8 cellular contexts compared by ENCODE assay signal in the genomic region with DNA sequence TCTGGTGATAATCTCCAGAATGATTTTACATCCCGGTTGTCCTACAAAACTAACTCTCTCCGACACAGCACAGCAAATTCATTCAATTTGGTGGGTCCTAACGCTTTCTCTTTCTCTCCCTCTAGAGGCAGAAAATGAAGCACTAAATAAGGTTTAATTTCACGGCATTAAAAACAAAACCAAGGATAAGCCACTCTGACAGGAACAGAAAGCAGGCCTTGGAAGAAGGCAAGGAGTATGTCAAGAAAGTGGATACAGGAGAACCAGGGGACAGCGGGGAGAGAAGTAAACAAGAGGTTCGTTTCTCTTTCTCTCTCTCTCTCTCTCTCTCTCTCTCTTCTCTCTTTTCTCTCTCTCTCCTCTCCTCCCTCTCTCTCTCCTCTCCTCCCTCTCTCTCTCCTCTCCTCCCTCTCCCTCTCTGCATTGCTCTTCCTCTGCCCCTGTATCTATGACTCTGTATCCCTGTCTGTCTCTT. TPM values are rescaled to one million over a fixed set of nuclear protein-coding genes. Genes with fewer than 3 reads are reported as not detected.
DNase-seq lines count a peak whose midpoint lies in the region; ATAC-seq, FAIRE-seq and TF ChIP-seq lines count a peak whose summit lies in the region.

No MANE protein-coding gene starts in this region.

- H3K9me3 Mint-ChIP-seq in MCF 10A (ENCODE audit: unreplicated experiment) (no peaks in the 10 kb centered on the region), astrocyte (ENCODE audit: unreplicated experiment) (peaks cover 4% of the 10 kb centered on the region)

- no peaks in the 10 kb centered on the region for H3K9me3 ChIP-seq in mammary epithelial cell (replicated peaks; ENCODE audit: insufficient read depth, low read length)
- no peaks in the 10 kb centered on the region for H3K9me3 ChIP-seq in astrocyte (ENCODE audit: insufficient read depth, low read depth, low read length)
- no peaks in the 10 kb centered on the region for H3K9me3 ChIP-seq in uterus

- peak; percentile 34 for FAIRE-seq in astrocyte (lab: Jason Lieb, UNC)

- in situ Hi-C loops in mammary epithelial cell (cut with MboI; ENCODE audit: low sequenced_read_pairs in 2 of 2), result no loop called here

- TF ChIP-seq CTCF in MCF 10A (IDR thresholded peaks at IDR 0.05; ENCODE audit: unreplicated experiment) (peak; percentile 27), mammary epithelial cell (conservative IDR thresholded peaks at IDR 0.05 in 1 of 2, IDR thresholded peaks at IDR 0.05 in 1 of 2; ENCODE audit: extremely low read depth in 1 of 2, insufficient read depth in 1 of 2, low read depth in 1 of 2, low read length in 2 of 2) (peak in 1 of 2 donors; percentile 15), astrocyte (IDR thresholded peaks at IDR 0.05; ENCODE audit: insufficient read depth, low read depth, low read length) (peak; percentile 47), uterus (IDR thresholded peaks at IDR 0.05) (peak; percentile 59 to 75 (median 64))

- dilution Hi-C loops in mammary epithelial cell (cut with HindIII; ENCODE audit: low sequenced_read_pairs), result no loop called here

- CTCF ChIA-PET in MCF 10A (lab: Yijun Ruan, JAX), result interaction anchor here (0.6 to 1.3 kb wide), 3 partner anchors 14 to 875 kb away, joined by 3 read pairs; no protein-coding TSS in a partner anchor
- CTCF ChIA-PET in mammary epithelial cell (lab: Charles Lee; ENCODE audit: low non-redundant PET), result no interaction called here

- H4K20me1 ChIP-seq in mammary epithelial cell (ENCODE audit: insufficient read depth, low read length), result no peaks in the 10 kb centered on the region
- no peaks in the 10 kb centered on the region for H4K20me1 ChIP-seq in astrocyte (ENCODE audit: insufficient read depth, low read length)

- POLR2A ChIA-PET in MCF 10A (lab: Yijun Ruan, JAX), result interaction anchor here (1.0 kb wide), 1 partner anchor 9 kb away, joined by 3 read pairs; no protein-coding TSS in a partner anchor

- 45% methylated on average over 3 of the region's 6 CpGs for WGBS in mammary epithelial cell (ENCODE audit: low coverage, missing lambda C conversion rate)

- H3K36me3 Mint-ChIP-seq in MCF 10A (ENCODE audit: insufficient read depth, unreplicated experiment) (no peaks in the 10 kb centered on the region), astrocyte (ENCODE audit: low read depth, unreplicated experiment) (no peaks in the 10 kb centered on the region)

- H3K4me1 ChIP-seq in mammary epithelial cell (ENCODE audit: insufficient read depth, low read length) (peaks cover 3% of the 10 kb centered on the region), astrocyte (ENCODE audit: insufficient read depth, low read length) (peaks cover 28% of the 10 kb centered on the region), uterus (peaks cover 0 to 9% of the 10 kb centered on the region in 2 donors)

- H3K27me3 Mint-ChIP-seq in MCF 10A (ENCODE audit: insufficient read depth, unreplicated experiment), result peaks cover 15% of the 10 kb centered on the region
- peaks cover 16% of the 10 kb centered on the region for H3K27me3 Mint-ChIP-seq in astrocyte (ENCODE audit: low read depth, unreplicated experiment)

- H3K27ac ChIP-seq in mammary epithelial cell (ENCODE audit: insufficient read depth, low read depth, low read length) (no peak overlapping the region), astrocyte (ENCODE audit: low read depth, low read length) (peak overlapping the region; percentile 65), uterus (peak overlapping the region; percentile 84 to 94)

- H2AFZ ChIP-seq in mammary epithelial cell (ENCODE audit: low read depth, low read length) (no peak overlapping the region), astrocyte (ENCODE audit: low read depth, low read length) (no peak overlapping the region)

- BruUV-seq in MCF 10A (replicated peaks; lab: Mats Ljungman, UMichigan) (no TSS peak), mammary epithelial cell (replicated peaks; lab: Mats Ljungman, UMichigan) (no TSS peak)

- H3K27ac Mint-ChIP-seq in MCF 10A (ENCODE audit: low read depth, unreplicated experiment), result no peak overlapping the region
- no peak overlapping the region for H3K27ac Mint-ChIP-seq in astrocyte (ENCODE audit: unreplicated experiment)

- peaks cover 12% of the 10 kb centered on the region for H3K4me1 Mint-ChIP-seq in MCF 10A (ENCODE audit: insufficient read depth, unreplicated experiment)
- peaks cover 14% of the 10 kb centered on the region for H3K4me1 Mint-ChIP-seq in astrocyte (ENCODE audit: low read depth, unreplicated experiment)

- intact Hi-C loops in MCF 10A (cut with micrococcal nuclease) (loop anchor here (2.0 to 5.0 kb wide), 2 partner anchors 48 to 355 kb away; no protein-coding TSS in a partner anchor), mammary epithelial cell (cut with micrococcal nuclease) (no loop called here), uterus (cut with DNase I; ENCODE audit: low total_unique reads) (no loop called here)

- H3K79me2 ChIP-seq in mammary epithelial cell (ENCODE audit: insufficient read depth, low read length) (no peaks in the 10 kb centered on the region), astrocyte (ENCODE audit: insufficient read depth, low read length) (no peaks in the 10 kb centered on the region)

- no peaks in the 10 kb centered on the region for H3K36me3 ChIP-seq in mammary epithelial cell (ENCODE audit: insufficient read depth, low read length)
- H3K36me3 ChIP-seq in astrocyte (ENCODE audit: insufficient read depth, low read length), result no peaks in the 10 kb centered on the region
- no peaks in the 10 kb centered on the region for H3K36me3 ChIP-seq in uterus

- H3K9ac ChIP-seq in mammary epithelial cell (ENCODE audit: insufficient read depth, low read length) (no peak overlapping the region), astrocyte (ENCODE audit: low read length) (peak overlapping the region; percentile 67)

- peak in 1 of 2 donors; percentile 65 for TF ChIP-seq POLR2A in uterus (IDR thresholded peaks at IDR 0.05)

- H3K27me3 ChIP-seq in mammary epithelial cell (ENCODE audit: insufficient read depth, low read length), result peaks cover 24% of the 10 kb centered on the region
- H3K27me3 ChIP-seq in astrocyte (ENCODE audit: insufficient read depth, low read length), result no peaks in the 10 kb centered on the region
- H3K27me3 ChIP-seq in uterus, result no peaks in the 10 kb centered on the region

- H3K4me3 Mint-ChIP-seq in MCF 10A (ENCODE audit: unreplicated experiment), result no peak overlapping the region
- no peak overlapping the region for H3K4me3 Mint-ChIP-seq in astrocyte (ENCODE audit: unreplicated experiment)

- no peak for ATAC-seq in HG03565 (IDR thresholded peaks at IDR 0.05; ENCODE audit: unreplicated experiment)

- H3K4me3 ChIP-seq in mammary epithelial cell (replicated peaks in 1 of 3; ENCODE audit: insufficient read depth in 1 of 3, low read depth in 2 of 3, low read length in 3 of 3) (no peak overlapping the region), astrocyte (ENCODE audit: insufficient read depth, low read depth, low read length) (no peak overlapping the region), uterus (peak overlapping the region; percentile 1 to 12)

- DNase-seq in MCF 10A (ENCODE audit: unreplicated experiment), result peak; percentile 40
- no peak for DNase-seq in mammary epithelial cell
- peak; percentile 35 for DNase-seq in astrocyte (ENCODE audit: low read depth)
- DNase-seq in medulla oblongata (ENCODE audit: extremely low spot score), result peak; percentile 60
- peak in 1 of 2 donors; percentile 44 for DNase-seq in uterus
- no peak for DNase-seq in SKM-1 (lab: John Stamatoyannopoulos, UW; ENCODE audit: unreplicated experiment)
- no peak for DNase-seq in NCI-H345 (lab: John Stamatoyannopoulos, UW)

- no peak overlapping the region for H3K4me2 ChIP-seq in mammary epithelial cell (ENCODE audit: insufficient read depth, low read depth, low read length)
- H3K4me2 ChIP-seq in astrocyte (ENCODE audit: low read length), result peak overlapping the region; percentile 72

RNA-seq across cellular contexts. Expression of gene EBF1, which starts 49.8 kb away (rescaled TPM):
- total RNA-seq in MCF 10A (2022) (1.0 and 2.0 TPM in 2 replicates), mammary epithelial cell (under 1 TPM in 1 of 2 donors, not detected in 1; under 0.01 TPM), astrocyte (2.0 and 2.5 TPM in 2 replicates), uterus (10 to 100 TPM; 16.2 to 82.6 (median 29.2) TPM)
- polyA plus RNA-seq in mammary epithelial cell, result not detected
- polyA minus RNA-seq in mammary epithelial cell, result not detected

Comparison
In these comparisons a context has a peak if more than half of its experiments do, and no peak if none do; other contexts are left out.
1. DNase-seq: peak in MCF 10A (single experiment), astrocyte (single experiment) and medulla oblongata (single experiment); none in mammary epithelial cell (single experiment), SKM-1 (single experiment) and NCI-H345 (single experiment).
2. H3K4me3 ChIP-seq: peak in uterus (2 of 2); none in mammary epithelial cell (0 of 3) and astrocyte (single experiment).